In the genomic region with DNA sequence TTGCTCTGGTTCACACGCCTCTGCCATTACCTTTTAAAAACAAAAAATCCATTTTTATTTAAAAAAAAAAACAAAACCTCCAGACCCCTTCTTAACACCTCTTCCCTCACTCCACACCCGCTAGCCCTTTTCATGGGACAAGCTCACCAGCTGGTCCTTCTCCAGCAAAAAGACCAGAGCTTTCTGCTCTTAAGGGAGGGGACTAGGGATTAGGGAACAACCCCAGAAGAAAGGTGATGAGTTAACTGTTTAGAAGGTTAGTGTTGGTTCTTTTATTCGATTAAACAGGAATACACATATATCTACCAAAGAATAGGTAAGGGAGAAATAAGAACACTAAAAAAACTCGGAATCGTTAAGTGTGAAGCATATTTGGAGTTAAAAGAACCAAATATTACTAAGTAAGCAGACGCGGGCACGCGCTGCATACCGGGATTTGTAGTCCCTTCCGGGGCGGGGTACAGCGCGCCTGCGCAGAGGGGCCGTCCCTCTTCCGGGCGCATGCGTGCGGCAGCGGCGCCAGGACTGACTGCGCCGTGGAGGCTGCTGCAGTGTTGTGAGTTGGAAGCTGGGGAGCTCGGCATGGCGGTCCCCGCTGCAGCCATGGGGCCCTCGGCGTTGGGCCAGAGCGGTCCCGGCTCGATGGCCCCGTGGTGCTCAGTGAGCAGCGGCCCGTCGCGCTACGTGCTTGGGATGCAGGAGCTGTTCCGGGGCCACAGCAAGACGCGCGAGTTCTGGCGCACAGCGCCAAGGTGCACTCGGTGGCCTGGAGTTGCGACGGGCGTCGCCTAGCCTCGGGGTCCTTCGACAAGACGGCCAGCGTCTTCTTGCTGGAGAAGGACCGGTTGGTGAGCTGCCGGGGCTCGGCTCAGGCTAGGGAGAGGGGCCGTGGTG, we compare ENCODE assay signal across 8 cellular contexts.
DNase-seq lines count a peak whose midpoint lies in the region; ATAC-seq, FAIRE-seq and TF ChIP-seq lines count a peak whose summit lies in the region.
"Not testable (repeated sequence)": the region's sequence is repeated elsewhere in the genome, so short reads cannot be mapped to it uniquely, and the experiment has no call there.

No MANE protein-coding gene starts in this region.

- intact Hi-C loops in kidney (cut with DNase I) = not testable (repeated sequence)

- not testable (repeated sequence) for H3K9me3 ChIP-seq in BLaER1 treated with 17β-estradiol and CSF1 and Interleukin-3, amounts not matched to agents 10 nM and 100 nM (replicated peaks in 1 of 11); kidney (ENCODE audit: control insufficient read depth in 1 of 2, low read length in 2 of 2)

- H3K36me3 ChIP-seq in BLaER1 treated with 17β-estradiol and CSF1 and Interleukin-3, amounts not matched to agents 10 nM and 100 nM; kidney (ENCODE audit: control insufficient read depth in 1 of 2, insufficient read depth in 2 of 2, low read length in 2 of 2): not testable (repeated sequence)

- peak; percentile 21 for FAIRE-seq in kidney (lab: Jason Lieb, UNC)

- H3K27me3 Mint-ChIP-seq in HFFc6 (ENCODE audit: insufficient read depth); T-cell: not testable (repeated sequence)

- DNase-seq in HFFc6 (peak; percentile 59), T-cell (peak in 13 of 34 experiments; percentile 2 to 35 (median 12))
- DNase-seq in choroid plexus epithelial cell (ENCODE audit: low read depth); kidney; skeletal muscle cell (ENCODE audit: low read depth): not testable (repeated sequence)

- TF ChIP-seq CTCF in HFFc6 (IDR thresholded peaks at IDR 0.05); choroid plexus epithelial cell (conservative IDR thresholded peaks at IDR 0.05; ENCODE audit: low read depth, low read length); kidney (IDR thresholded peaks at IDR 0.05; ENCODE audit: borderline replicate concordance, extremely low read depth, insufficient read depth): not testable (repeated sequence)

- H3K27ac ChIP-seq in BLaER1 treated with 17β-estradiol and CSF1 and Interleukin-3, amounts not matched to agents 10 nM and 100 nM = peak overlapping the region in 4 of 11 experiments; percentile 54 to 62 (median 56); a peak in 4 of 22 replicates
- H3K27ac ChIP-seq in kidney (ENCODE audit: low read depth in 2 of 2, low read length in 2 of 2) = not testable (repeated sequence)

- not testable (repeated sequence) for H3K27me3 ChIP-seq in BLaER1 treated with 17β-estradiol and CSF1 and Interleukin-3, amounts not matched to agents 10 nM and 100 nM

- not testable (repeated sequence) for H3K9me3 Mint-ChIP-seq in HFFc6, T-cell

- H3K4me3 ChIP-seq in BLaER1 treated with 17β-estradiol and CSF1 and Interleukin-3, amounts not matched to agents 10 nM and 100 nM = peak overlapping the region; percentile 46 to 69 (median 60)
- peak overlapping the region; percentile 58 for H3K4me3 ChIP-seq in choroid plexus epithelial cell (ENCODE audit: low read depth, low read length)
- H3K4me3 ChIP-seq in kidney (ENCODE audit: low read length in 2 of 2) = not testable (repeated sequence)
- H3K4me3 ChIP-seq in skeletal muscle cell (ENCODE audit: low read depth, low read length) = peak overlapping the region; percentile 48

- POLR2A ChIA-PET in T-cell (lab: Charles Lee) = not testable (repeated sequence)

- not testable (repeated sequence) for H3K27ac Mint-ChIP-seq in HFFc6, T-cell

- H4K20me1 ChIP-seq in BLaER1 treated with 17β-estradiol and CSF1 and Interleukin-3, amounts not matched to agents 10 nM and 100 nM = not testable (repeated sequence)

- peak overlapping the region; percentile 75 for H3K4me3 Mint-ChIP-seq in HFFc6
- peak overlapping the region; percentile 68 to 77 (median 69) for H3K4me3 Mint-ChIP-seq in T-cell

- ATAC-seq in GM19023 (IDR thresholded peaks at IDR 0.05; ENCODE audit: unreplicated experiment) = peak; percentile 85
- peak; percentile 53 for ATAC-seq in HG03457 (IDR thresholded peaks at IDR 0.05; ENCODE audit: unreplicated experiment)
- peak; percentile 88 to 90 (median 89) for ATAC-seq in T-cell (replicated peaks in 1 of 4)

- H3K36me3 Mint-ChIP-seq in HFFc6 (ENCODE audit: low read depth); T-cell: not testable (repeated sequence)

- peak overlapping the region in 9 of 11 experiments; percentile 43 to 77 (median 70); a peak in 16 of 22 replicates for H3K9ac ChIP-seq in BLaER1 treated with 17β-estradiol and CSF1 and Interleukin-3, amounts not matched to agents 10 nM and 100 nM
- H3K9ac ChIP-seq in kidney (ENCODE audit: low read length in 2 of 2) = not testable (repeated sequence)

- H3K4me1 ChIP-seq in BLaER1 treated with 17β-estradiol and CSF1 and Interleukin-3, amounts not matched to agents 10 nM and 100 nM; kidney (ENCODE audit: control insufficient read depth in 1 of 2, insufficient read depth in 1 of 2, low read depth in 1 of 2, low read length in 2 of 2): not testable (repeated sequence)

- not testable (repeated sequence) for H3K4me2 ChIP-seq in BLaER1 treated with 17β-estradiol and CSF1 and Interleukin-3, amounts not matched to agents 10 nM and 100 nM

- CTCF ChIA-PET in T-cell (lab: Charles Lee) = not testable (repeated sequence)

- H3K4me1 Mint-ChIP-seq in HFFc6 (ENCODE audit: low read depth); T-cell: not testable (repeated sequence)
